In the genomic region with DNA sequence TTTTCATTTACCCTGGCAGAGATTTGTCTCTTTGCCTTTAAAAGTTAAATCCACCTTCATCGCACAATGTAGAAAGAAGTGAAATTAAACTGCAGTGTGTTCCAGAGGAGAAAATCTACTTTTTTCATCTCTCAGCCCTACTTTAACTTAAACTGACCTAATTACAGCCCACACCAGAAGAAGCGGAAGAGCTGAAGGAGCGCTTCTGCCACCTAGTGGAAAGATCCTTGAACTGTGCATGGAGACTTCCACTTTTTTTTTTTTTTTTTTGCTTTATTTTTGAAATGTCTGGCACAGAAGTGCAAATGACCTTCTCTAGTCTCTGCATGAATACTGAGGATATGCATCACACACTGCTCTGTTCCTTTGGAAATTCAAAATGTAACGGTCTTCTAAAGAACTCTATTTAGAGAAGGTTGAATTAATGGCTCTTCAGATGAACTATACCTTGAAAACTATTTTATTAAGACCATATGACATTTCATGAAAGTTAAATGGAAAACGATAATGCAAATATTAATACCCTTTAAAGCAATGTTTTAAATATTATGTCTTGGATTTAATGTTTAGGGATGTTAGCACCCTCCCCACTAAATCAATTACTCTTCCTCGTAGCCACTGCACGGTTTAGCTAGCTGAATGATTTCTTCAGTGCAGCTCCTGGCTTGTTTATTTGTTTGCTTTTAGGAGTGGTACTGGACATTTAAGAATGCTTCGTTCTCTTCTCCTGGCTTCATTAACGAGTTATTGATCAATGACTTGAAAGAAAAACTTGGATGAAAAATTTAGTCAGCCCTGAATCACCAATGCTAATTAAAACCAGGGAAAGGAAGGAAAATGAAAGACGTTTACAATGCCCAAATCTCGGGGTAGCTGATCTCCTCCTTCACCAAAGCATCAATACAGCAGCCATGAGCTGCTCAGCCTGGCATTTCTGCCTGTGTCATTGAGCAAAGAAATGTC, we compare ENCODE assay signal across 1 cellular context.
A peak's percentile ranks its signal among the peaks of the same experiment; 100 is the strongest.
TF ChIP-seq lines count a peak whose summit lies in the region.

No MANE protein-coding gene starts in this region.

TF ChIP-seq in IMR-90, 13 proteins besides CTCF, POLR2A, EP300 and RAD21:
- TF ChIP-seq SMC3 (IDR thresholded peaks at IDR 0.05; ENCODE audit: low read depth, low read length) (peak; percentile 79), MAZ (IDR thresholded peaks at IDR 0.05; ENCODE audit: borderline replicate concordance, low read depth, low read length) (no peak)
